8 cellular contexts compared by ENCODE assay signal in the genomic region with DNA sequence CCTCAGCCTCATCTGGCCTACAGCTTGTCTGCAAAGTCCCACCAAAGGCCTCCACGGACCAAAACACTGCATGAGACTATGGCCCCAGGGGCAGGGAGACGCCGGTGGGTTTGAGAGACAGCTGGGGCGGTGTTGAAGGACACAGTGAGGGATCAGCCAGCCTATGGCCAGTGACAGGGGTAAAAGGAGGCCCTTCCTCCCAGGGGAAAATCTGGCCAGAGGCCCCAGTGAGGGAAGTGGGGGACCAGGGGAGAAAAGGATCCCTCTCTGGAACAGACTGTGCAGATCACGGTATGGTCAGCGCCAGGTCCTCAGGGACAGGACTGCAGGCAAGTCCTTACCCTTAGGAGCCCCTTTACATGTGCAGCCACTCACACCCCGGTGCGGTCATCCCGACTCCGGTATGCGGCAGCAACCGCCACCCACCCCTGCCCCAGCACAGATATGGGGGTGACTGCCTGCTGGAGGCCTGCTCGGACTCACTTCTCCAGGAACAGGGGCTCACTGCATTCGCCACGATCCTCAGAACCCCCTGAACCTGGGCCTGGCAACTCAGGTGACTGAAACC. TPM values are rescaled to one million over a fixed set of nuclear protein-coding genes. Genes with fewer than 3 reads are reported as not detected.
A peak's percentile ranks its signal among the peaks of the same experiment; 100 is the strongest.
DNase-seq lines count a peak whose midpoint lies in the region; ATAC-seq and TF ChIP-seq lines count a peak whose summit lies in the region.

No MANE protein-coding gene starts in this region.

- TF ChIP-seq EP300 in suprapubic skin (IDR thresholded peaks at IDR 0.05) = no peak

- H3K4me3 ChIP-seq in AG09309 (ENCODE audit: control insufficient read depth, low read depth, low read length) = peak overlapping the region; percentile 90
- peak overlapping the region; percentile 63 for H3K4me3 ChIP-seq in kidney epithelial cell (ENCODE audit: low read depth, low read length)
- H3K4me3 ChIP-seq in suprapubic skin = peak overlapping the region; percentile 69

- DNase-seq in AG09309 (ENCODE audit: low read depth) (no peak), HT-29 (ENCODE audit: low spot score) (peak; percentile 12), kidney epithelial cell (ENCODE audit: low read depth) (no peak), suprapubic skin (ENCODE audit: low spot score in 2 of 2) (no peak), NCI-H446 (lab: John Stamatoyannopoulos, UW) (no peak), SIG-M5 (lab: John Stamatoyannopoulos, UW) (no peak)

- H3K4me1 ChIP-seq in suprapubic skin = peaks cover 66% of the 10 kb centered on the region

- no peaks in the 10 kb centered on the region for H3K9me3 ChIP-seq in suprapubic skin

- TF ChIP-seq CTCF in AG09309 (IDR thresholded peaks at IDR 0.05; ENCODE audit: control insufficient read depth, insufficient read depth, low read depth, low read length, missing control alignments) (no peak), kidney epithelial cell (IDR thresholded peaks at IDR 0.05; ENCODE audit: insufficient read depth, low read length, poor library complexity, severe bottlenecking) (no peak), suprapubic skin (IDR thresholded peaks at IDR 0.05) (no peak)

- H3K27me3 ChIP-seq in kidney epithelial cell (ENCODE audit: control insufficient read depth, insufficient read depth, low read length) = no peaks in the 10 kb centered on the region
- no peaks in the 10 kb centered on the region for H3K27me3 ChIP-seq in suprapubic skin

- WGBS in adipose tissue, 3 donors = 8 to 20% (median 14%) methylated on average over 15 of the region's 15 CpGs
- WGBS in suprapubic skin = 30% methylated on average over 15 of the region's 15 CpGs

- peak overlapping the region; percentile 29 for H3K27ac ChIP-seq in adipose tissue (ENCODE audit: low read depth, low read length)
- peak overlapping the region; percentile 97 for H3K27ac ChIP-seq in suprapubic skin

- no peaks in the 10 kb centered on the region for H3K36me3 ChIP-seq in kidney epithelial cell (ENCODE audit: control insufficient read depth, insufficient read depth, low read length)
- peaks cover 9% of the 10 kb centered on the region for H3K36me3 ChIP-seq in suprapubic skin

- ATAC-seq in GM18867 (IDR thresholded peaks at IDR 0.05; ENCODE audit: unreplicated experiment) = no peak

- TF ChIP-seq POLR2A in suprapubic skin (IDR thresholded peaks at IDR 0.05) = no peak

RNA-seq across cellular contexts. Expression of gene CERS2, which starts 1.3 kb away (rescaled TPM):
- total RNA-seq in HT-29 (2014; rRNA removed; shearing (Covaris generic)) = 152 and 162 TPM in 2 replicates
- polyA plus RNA-seq in adipose tissue = 100 to 1,000 TPM in 2 of 3 donors, 10 to 100 TPM in 1; 86.8 to 134 (median 109) TPM
- 138 and 143 TPM in 2 replicates for total RNA-seq in kidney epithelial cell
- total RNA-seq in suprapubic skin = 10 to 100 TPM; 46.5 to 57.9 (median 51.4) TPM

RNA-seq across cellular contexts. Expression of gene ANXA9, which starts 8.8 kb away (rescaled TPM):
- 49.4 and 50.4 TPM in 2 replicates for total RNA-seq in HT-29 (2014; rRNA removed; shearing (Covaris generic))
- 10 to 100 TPM in 1 of 3 donors, 1 to 10 TPM in 1, under 1 TPM in 1; 0.15 to 12.8 (median 3.1) TPM for polyA plus RNA-seq in adipose tissue
- total RNA-seq in kidney epithelial cell = 0.21 and 1.3 TPM in 2 replicates
- 10 to 100 TPM; 17.6 to 67.5 (median 45.8) TPM for total RNA-seq in suprapubic skin

RNA-seq across cellular contexts. Expression of gene MINDY1, which starts 33.4 kb away (rescaled TPM):
- total RNA-seq in HT-29 (2014; rRNA removed; shearing (Covaris generic)) = 19.5 and 19.8 TPM in 2 replicates
- 10 to 100 TPM; 12.0 to 24.0 (median 13.9) TPM for polyA plus RNA-seq in adipose tissue
- total RNA-seq in kidney epithelial cell (7.7 and 8.4 TPM in 2 replicates), suprapubic skin (10 to 100 TPM; 31.7 to 59.1 (median 35.8) TPM)

RNA-seq across cellular contexts. Expression of gene PRUNE1, which starts 34.9 kb away (rescaled TPM):
- total RNA-seq in HT-29 (2014; rRNA removed; shearing (Covaris generic)) = 9.3 and 15.4 TPM in 2 replicates
- polyA plus RNA-seq in adipose tissue = 10 to 100 TPM in 1 of 3 donors, 1 to 10 TPM in 2; 8.6 to 14.2 (median 9.9) TPM
- total RNA-seq in kidney epithelial cell (12.1 and 15.8 TPM in 2 replicates), suprapubic skin (10 to 100 TPM; 16.5 to 24.2 (median 20.4) TPM)

RNA-seq across cellular contexts. Expression of gene SETDB1, which starts 47.2 kb away (rescaled TPM):
- 23.6 and 29.2 TPM in 2 replicates for total RNA-seq in HT-29 (2014; rRNA removed; shearing (Covaris generic))
- polyA plus RNA-seq in adipose tissue = 10 to 100 TPM; 13.4 to 15.7 (median 15.1) TPM
- total RNA-seq in kidney epithelial cell (24.2 and 25.5 TPM in 2 replicates), suprapubic skin (10 to 100 TPM; 25.0 to 61.9 (median 38.5) TPM)
